34 cellular contexts compared by ENCODE assay signal in the genomic region with DNA sequence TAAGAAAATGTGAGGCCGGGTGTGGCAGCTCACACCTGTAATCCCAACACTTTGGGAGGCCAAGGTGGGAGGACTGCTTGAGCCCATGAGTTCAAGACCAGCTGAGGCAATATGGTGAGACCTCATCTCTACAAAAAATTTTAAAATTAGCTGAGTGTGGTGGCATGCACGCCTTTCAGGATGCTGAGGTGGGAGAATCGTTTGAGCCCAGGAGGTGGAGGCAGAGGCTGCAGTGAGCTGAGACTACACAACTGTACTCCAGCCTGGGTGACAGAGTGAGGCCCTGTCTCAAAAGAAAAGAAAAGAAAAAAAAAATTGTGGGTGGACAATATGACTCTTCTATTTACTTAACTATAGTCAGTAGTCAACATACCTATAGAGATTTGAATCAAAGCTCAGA. TPM values are rescaled to one million over a fixed set of nuclear protein-coding genes. Genes with fewer than 3 reads are reported as not detected.
DNase-seq lines count a peak whose midpoint lies in the region; ATAC-seq, FAIRE-seq and TF ChIP-seq lines count a peak whose summit lies in the region.
"Had no signal": no experiment of that assay in that cellular context is flagged by ENCODE, and none has a peak within 500 bp of the region (broad histone marks: within the 10 kb centered on the region; RNA-seq: fewer than 3 reads in every experiment).

No MANE protein-coding gene starts in this region.

- peak overlapping the region; percentile 83 for H3K4me2 ChIP-seq in Loucy (ENCODE audit: low read depth, low read length, poor library complexity, severe bottlenecking)

- CTCF ChIA-PET in activated naive CD4-positive, alpha-beta T cell treated with anti-CD3 and anti-CD28 coated beads for 36 hours (lab: Charles Lee): interaction anchor here (0.6 to 1.6 kb wide), 4 partner anchors 16 to 137 kb away, joined by 3 to 7 read pairs (median 4); no protein-coding TSS in a partner anchor

- H3K36me3 Mint-ChIP-seq in activated naive CD4-positive, alpha-beta T cell treated with anti-CD3 and anti-CD28 coated beads for 36 hours (ENCODE audit: low read depth): peaks cover 55% of the 10 kb centered on the region
- H3K36me3 Mint-ChIP-seq in activated naive CD8-positive, alpha-beta T cell treated with anti-CD3 and anti-CD28 coated beads, Interleukin-2, amount 10 ng/mL, durations not matched to agents 7 days and 5 days: peaks cover 36% of the 10 kb centered on the region

- ATAC-seq in activated naive CD8-positive, alpha-beta T cell treated with anti-CD3 and anti-CD28 coated beads, Interleukin-2, amount 10 ng/mL, durations not matched to agents 7 days and 5 days (ENCODE audit: low read depth): no peak
- ATAC-seq in HG02610 (IDR thresholded peaks at IDR 0.05; ENCODE audit: unreplicated experiment) (no peak), left lung (no peak)
- ATAC-seq: body of pancreas, HCT116, heart left ventricle had no signal

- no peaks in the 10 kb centered on the region for H3K9me3 Mint-ChIP-seq in activated naive CD4-positive, alpha-beta T cell treated with anti-CD3 and anti-CD28 coated beads for 36 hours
- H3K9me3 Mint-ChIP-seq in activated naive CD8-positive, alpha-beta T cell treated with anti-CD3 and anti-CD28 coated beads, Interleukin-2, amount 10 ng/mL, durations not matched to agents 7 days and 5 days: peaks cover 1% of the 10 kb centered on the region

- H3K4me1 ChIP-seq in Loucy (ENCODE audit: insufficient read depth, low read length, poor library complexity, severe bottlenecking) (peaks cover 11% of the 10 kb centered on the region), thymus (ENCODE audit: control insufficient read depth, insufficient read depth, low read length) (peaks cover 19% of the 10 kb centered on the region), kidney (ENCODE audit: control insufficient read depth in 1 of 2, insufficient read depth in 1 of 2, low read depth in 1 of 2, low read length in 2 of 2) (no peaks in the 10 kb centered on the region), left lung (peaks cover 8 to 56% of the 10 kb centered on the region in 2 donors)
- H3K4me1 ChIP-seq: BE2C, Caco-2 had no signal

- no peak overlapping the region for H3K27ac Mint-ChIP-seq in activated naive CD4-positive, alpha-beta T cell treated with anti-CD3 and anti-CD28 coated beads for 36 hours
- peak overlapping the region; percentile 39 for H3K27ac Mint-ChIP-seq in activated naive CD8-positive, alpha-beta T cell treated with anti-CD3 and anti-CD28 coated beads, Interleukin-2, amount 10 ng/mL, durations not matched to agents 7 days and 5 days

- FAIRE-seq in kidney (lab: Jason Lieb, UNC): no peak
- FAIRE-seq: G401.6, keratinocyte had no signal

- intact Hi-C loops in activated naive CD4-positive, alpha-beta T cell treated with anti-CD3 and anti-CD28 coated beads for 36 hours (cut with micrococcal nuclease): no loop called here
- intact Hi-C loops in kidney (cut with DNase I): no loop called here
- intact Hi-C loops in left lung (cut with DNase I): no loop called here

- H3K9ac ChIP-seq in Loucy (ENCODE audit: low read depth, low read length, poor library complexity, severe bottlenecking): no peak overlapping the region
- no peak overlapping the region for H3K9ac ChIP-seq in kidney (ENCODE audit: low read length in 2 of 2)

- peaks cover 60% of the 10 kb centered on the region for H3K4me1 Mint-ChIP-seq in activated naive CD4-positive, alpha-beta T cell treated with anti-CD3 and anti-CD28 coated beads for 36 hours (ENCODE audit: low read depth)
- H3K4me1 Mint-ChIP-seq in activated naive CD8-positive, alpha-beta T cell treated with anti-CD3 and anti-CD28 coated beads, Interleukin-2, amount 10 ng/mL, durations not matched to agents 7 days and 5 days: peaks cover 34% of the 10 kb centered on the region

- H3K4me3 ChIP-seq in Loucy (ENCODE audit: low read length, poor library complexity, severe bottlenecking) (peak overlapping the region; percentile 53), thymus (ENCODE audit: low read length) (peak overlapping the region; percentile 31), kidney (ENCODE audit: low read length in 2 of 2) (no peak overlapping the region), left lung (no peak overlapping the region)
- H3K4me3 ChIP-seq: body of pancreas, dorsolateral prefrontal cortex, esophagus squamous epithelium, heart left ventricle, Peyer's patch, sigmoid colon, stomach, thyroid gland, vagina had no signal

- peak overlapping the region; percentile 71 for H3K27ac ChIP-seq in thymus (ENCODE audit: low read depth)
- H3K27ac ChIP-seq in kidney (ENCODE audit: low read depth in 2 of 2, low read length in 2 of 2): no peak overlapping the region
- no peak overlapping the region for H3K27ac ChIP-seq in left lung
- H3K27ac ChIP-seq: body of pancreas, dorsolateral prefrontal cortex, esophagus squamous epithelium, heart left ventricle, Peyer's patch, sigmoid colon, stomach, thyroid gland, vagina had no signal

- H3F3A ChIP-seq in Loucy (ENCODE audit: low read depth): no peaks in the 10 kb centered on the region

- H3K27me3 Mint-ChIP-seq in activated naive CD4-positive, alpha-beta T cell treated with anti-CD3 and anti-CD28 coated beads for 36 hours (ENCODE audit: low read depth): no peaks in the 10 kb centered on the region
- no peaks in the 10 kb centered on the region for H3K27me3 Mint-ChIP-seq in activated naive CD8-positive, alpha-beta T cell treated with anti-CD3 and anti-CD28 coated beads, Interleukin-2, amount 10 ng/mL, durations not matched to agents 7 days and 5 days

- H3K9me2 ChIP-seq in Loucy (replicated peaks; ENCODE audit: low read depth, low read length): no peaks in the 10 kb centered on the region

- H2AFZ ChIP-seq in Loucy (ENCODE audit: low read length): no peak overlapping the region

- POLR2A ChIA-PET in activated naive CD8-positive, alpha-beta T cell treated with anti-CD3 and anti-CD28 coated beads, Interleukin-2, amount 10 ng/mL, durations not matched to agents 7 days and 5 days (lab: Charles Lee): interaction anchor here (0.8 to 1.3 kb wide), 3 partner anchors 10 to 45 kb away, joined by 3 read pairs; no protein-coding TSS in a partner anchor

- no peaks in the 10 kb centered on the region for H3K9me3 ChIP-seq in Loucy (ENCODE audit: insufficient read depth, low read depth, low read length)
- H3K9me3 ChIP-seq in thymus (ENCODE audit: control insufficient read depth): no peaks in the 10 kb centered on the region
- no peaks in the 10 kb centered on the region for H3K9me3 ChIP-seq in kidney (ENCODE audit: control insufficient read depth in 1 of 2, low read length in 2 of 2)
- no peaks in the 10 kb centered on the region for H3K9me3 ChIP-seq in left lung
- H3K9me3 ChIP-seq: BE2C, body of pancreas, Caco-2, esophagus squamous epithelium, heart left ventricle, Peyer's patch, sigmoid colon, stomach, thyroid gland, vagina had no signal

- H4K20me1 ChIP-seq in Loucy (ENCODE audit: insufficient read depth, low read length, poor library complexity, severe bottlenecking): peaks cover 56% of the 10 kb centered on the region

- peaks cover 23% of the 10 kb centered on the region; the same call in 1 of the 2 replicates for H3K36me3 ChIP-seq in Loucy (ENCODE audit: insufficient read depth, low read length)
- H3K36me3 ChIP-seq in thymus (ENCODE audit: control insufficient read depth, insufficient read depth): peaks cover 3% of the 10 kb centered on the region
- H3K36me3 ChIP-seq in kidney (ENCODE audit: control insufficient read depth in 1 of 2, insufficient read depth in 2 of 2, low read length in 2 of 2): peaks cover 2 to 13% of the 10 kb centered on the region in 2 donors
- peaks cover 0 to 50% of the 10 kb centered on the region in 2 donors for H3K36me3 ChIP-seq in left lung

- peak; percentile 22 for DNase-seq in activated naive CD4-positive, alpha-beta T cell treated with anti-CD3 and anti-CD28 coated beads for 36 hours
- DNase-seq in activated naive CD4-positive, alpha-beta T cell treated with Interleukin-2 at 50 U/mL for 16 hours: no peak
- DNase-seq in activated naive CD8-positive, alpha-beta T cell treated with anti-CD3 and anti-CD28 coated beads, Interleukin-2, amount 10 ng/mL, durations not matched to agents 7 days and 5 days: no peak
- no peak for DNase-seq in kidney
- no peak for DNase-seq in left lung
- DNase-seq: ACHN; activated CD4-positive, alpha-beta T cell treated with anti-CD3 and anti-CD28 coated beads for 1 hour; BE2C; body of pancreas; Caco-2; cerebellar nuclear complex; DMS53; dorsolateral prefrontal cortex; esophagus squamous epithelium; foreskin melanocyte; heart left ventricle; Kasumi-1; NCI-H446; NCI-H774; nucleus accumbens; Peyer's patch; SHP77; sigmoid colon; stimulated activated CD4-positive, alpha-beta T cell treated with anti-CD3 and anti-CD28 coated beads, Interleukin-12 subunit alpha, Interleukin-12 subunit beta, amount 100 ng/mL, for 4 hours; stimulated activated CD4-positive, alpha-beta T cell treated with anti-CD3 and anti-CD28 coated beads, Interleukin-2, amount 100 ng/mL, for 48 hours; stomach; thyroid gland had no signal

- H3K4me3 Mint-ChIP-seq in activated naive CD4-positive, alpha-beta T cell treated with anti-CD3 and anti-CD28 coated beads for 36 hours: no peak overlapping the region
- no peak overlapping the region for H3K4me3 Mint-ChIP-seq in activated naive CD8-positive, alpha-beta T cell treated with anti-CD3 and anti-CD28 coated beads, Interleukin-2, amount 10 ng/mL, durations not matched to agents 7 days and 5 days

- TF ChIP-seq CTCF in Loucy (conservative IDR thresholded peaks at IDR 0.05; ENCODE audit: low read length) (no peak), kidney (IDR thresholded peaks at IDR 0.05; ENCODE audit: borderline replicate concordance, extremely low read depth, insufficient read depth) (no peak), left lung (IDR thresholded peaks at IDR 0.05) (no peak)

- H3K27me3 ChIP-seq in Loucy (ENCODE audit: insufficient read depth, low read length, poor library complexity, severe bottlenecking): no peaks in the 10 kb centered on the region
- no peaks in the 10 kb centered on the region for H3K27me3 ChIP-seq in thymus (ENCODE audit: control insufficient read depth, insufficient read depth)
- no peaks in the 10 kb centered on the region for H3K27me3 ChIP-seq in left lung
- H3K27me3 ChIP-seq: BE2C, body of pancreas, dorsolateral prefrontal cortex, esophagus squamous epithelium, heart left ventricle, Peyer's patch, sigmoid colon, stomach, thyroid gland, vagina had no signal

- 43% methylated on average over 3 of the region's 3 CpGs for WGBS in thymus

- peaks cover 86% of the 10 kb centered on the region for H3K79me2 ChIP-seq in Loucy (ENCODE audit: insufficient read depth, low read length)

RNA-seq across cellular contexts. Expression of a gene that starts 4.8 kb away (rescaled TPM):
- total RNA-seq in activated naive CD4-positive, alpha-beta T cell treated with anti-CD3 and anti-CD28 coated beads for 36 hours: 10 to 100 TPM; 50.5 to 52.1 TPM
- 10 to 100 TPM; 49.1 to 57.3 TPM for total RNA-seq in activated naive CD8-positive, alpha-beta T cell treated with anti-CD3 and anti-CD28 coated beads, Interleukin-2, amount 10 ng/mL, durations not matched to agents 7 days and 5 days
- 55.7 TPM for polyA plus RNA-seq in thymus
- 40.4 TPM for total RNA-seq in kidney
- 7.1 TPM for polyA plus RNA-seq in kidney (ENCODE audit: insufficient read depth, low read depth, low replicate concordance)
- total RNA-seq in left lung: 10 to 100 TPM; 26.0 to 31.3 TPM

Comparison
In these comparisons a context has a peak if more than half of its experiments do, and no peak if none do; other contexts are left out.
1. H3K4me3 ChIP-seq: peak in Loucy (single experiment) and thymus (single experiment); none in kidney (0 of 2) and left lung (0 of 2).